ENCODE assay signal across 10 cellular contexts in the genomic region with DNA sequence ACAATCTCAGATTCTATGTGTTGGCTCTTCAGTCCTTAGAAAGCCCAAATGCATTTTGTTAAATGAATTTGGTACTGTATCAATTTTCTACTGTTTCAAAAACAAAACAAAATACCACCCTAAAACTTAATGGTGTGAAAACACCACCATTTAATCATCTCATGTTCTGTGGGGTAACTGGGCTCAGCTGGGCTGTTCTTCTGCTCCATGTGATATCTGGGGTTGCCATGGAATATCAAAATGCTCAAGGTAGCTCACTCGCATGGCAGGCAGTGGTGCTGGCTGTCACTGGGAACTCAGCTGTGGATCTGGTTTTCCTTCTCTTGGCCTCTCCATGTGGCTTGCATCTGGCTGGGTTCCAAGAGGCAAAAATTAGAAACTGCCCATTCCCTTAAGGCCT.
"Had no signal": no experiment of that assay in that cellular context is flagged by ENCODE, and none has a peak within 500 bp of the region (broad histone marks: within the 10 kb centered on the region; RNA-seq: fewer than 3 reads in every experiment).

No MANE protein-coding gene starts in this region.

- H3K9me3 ChIP-seq: HAP-1 had no signal

- H3K27ac Mint-ChIP-seq: H9, HFFc6 had no signal

- H3K4me3 ChIP-seq: GM23248, HAP-1 had no signal

- ATAC-seq: HCT116 had no signal

- H3K9ac ChIP-seq: GM23248 had no signal

- FAIRE-seq: H1, H54 had no signal

- H3K4me1 Mint-ChIP-seq: H9 had no signal

- H3K4me1 ChIP-seq: HAP-1 had no signal

- H2AFZ ChIP-seq: GM23248 had no signal

- H3K4me3 Mint-ChIP-seq: H9, HFFc6 had no signal

- H3K27ac ChIP-seq: GM23248 had no signal

- H3K36me3 ChIP-seq: HAP-1 had no signal

- DNase-seq: GM23248, GOT3, H7, H9, HCEC 1CT, HFFc6 had no signal
